ENCODE assay signal across 8 cellular contexts in the genomic region with DNA sequence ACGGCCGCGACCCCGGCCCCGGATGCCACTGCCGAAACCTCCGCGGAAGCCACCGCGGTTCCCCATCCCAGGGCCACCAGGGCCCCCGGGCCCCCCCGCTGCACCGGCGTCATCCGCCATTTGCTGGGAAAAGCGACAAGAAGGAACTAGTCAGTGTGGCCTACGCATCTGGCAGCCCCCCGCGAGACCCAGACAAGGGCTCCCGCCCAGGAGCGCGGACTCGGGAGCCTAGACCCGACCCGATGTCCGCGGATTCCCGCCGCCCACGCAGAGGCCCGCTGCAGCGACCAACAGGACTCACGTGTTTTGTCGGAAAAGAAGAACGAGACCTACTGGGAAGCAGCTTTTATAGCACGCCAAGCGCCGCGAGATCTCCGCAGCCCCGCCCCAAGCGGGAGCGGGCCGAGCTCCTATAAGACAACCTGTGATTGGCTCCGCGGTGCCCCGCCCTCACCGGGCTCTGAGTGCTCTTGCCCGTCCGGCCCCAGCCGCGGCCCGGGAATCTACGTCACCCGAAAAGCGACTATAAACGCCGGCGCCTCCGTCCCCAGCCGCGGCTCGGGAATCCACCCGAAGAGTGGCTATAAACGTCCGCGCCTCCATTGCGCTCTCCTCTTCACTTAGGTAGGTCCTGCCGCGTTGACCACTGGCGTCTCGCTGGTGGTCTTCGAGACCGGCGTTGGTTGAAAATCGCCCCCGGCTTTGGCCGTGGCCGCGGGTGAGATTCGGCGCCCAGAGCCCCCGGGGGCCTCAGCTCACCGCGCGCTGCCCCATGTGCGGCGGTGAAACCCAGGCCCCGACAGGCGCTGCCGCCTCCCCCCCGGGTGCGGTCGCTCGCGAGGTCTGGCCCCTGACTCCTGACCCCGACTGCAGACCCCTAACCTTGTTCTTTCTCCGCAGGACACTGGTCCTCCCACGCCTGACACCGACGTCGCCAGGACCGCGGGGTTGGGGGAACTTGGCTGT. TPM values are rescaled to one million over a fixed set of nuclear protein-coding genes. Genes with fewer than 3 reads are reported as not detected.
DNase-seq lines count a peak whose midpoint lies in the region; ATAC-seq and TF ChIP-seq lines count a peak whose summit lies in the region.

Gene RPS2 (minus strand): TSS at position 321 of the 966 bp plus-strand sequence. CDS start 201 bp downstream, at position 120.

- no peaks in the 10 kb centered on the region for H3K9me3 ChIP-seq in mucosa of descending colon

- ATAC-seq in GM21529 (IDR thresholded peaks at IDR 0.05; ENCODE audit: unreplicated experiment) = peak; percentile 77
- ATAC-seq in mucosa of descending colon = peak; percentile 96

- TF ChIP-seq RAD21 in Ishikawa (IDR thresholded peaks at IDR 0.05; ENCODE audit: low read depth) = no peak

- H3K4me1 ChIP-seq in mucosa of descending colon (ENCODE audit: low read depth) = peaks cover 23% of the 10 kb centered on the region

- no peak for TF ChIP-seq CTCF in mucosa of descending colon (IDR thresholded peaks at IDR 0.05)

- TF ChIP-seq EP300 in Ishikawa (IDR thresholded peaks at IDR 0.05; ENCODE audit: borderline replicate concordance) = no peak

- H3K4me3 ChIP-seq in mucosa of descending colon = peak within 1 kb of the TSS; percentile 80

- DNase-seq in DMS 273 (lab: John Stamatoyannopoulos, UW; ENCODE audit: unreplicated experiment) (peak; percentile 99), OCI-M2 (lab: John Stamatoyannopoulos, UW; ENCODE audit: unreplicated experiment) (peak; percentile 91), activated T-cell treated with anti-CD3 and anti-CD28 coated beads for 4 hours (peak; percentile 95), epidermal melanocyte (ENCODE audit: insufficient read length, low spot score) (peak; percentile 100), mucosa of descending colon (peak; percentile 98 to 100 (median 99))
- DNase-seq in stimulated activated CD8-positive, alpha-beta memory T cell treated with anti-CD3 and anti-CD28 coated beads, Interleukin-4, amount 100 ng/mL, for 24 hours (ENCODE audit: low read depth) = peak; percentile 96

- peaks cover 2% of the 10 kb centered on the region for H3K36me3 ChIP-seq in mucosa of descending colon (ENCODE audit: low read depth)

- intact Hi-C loops in mucosa of descending colon (cut with DNase I, micrococcal nuclease) = no loop called here

TF ChIP-seq in Ishikawa, 13 proteins besides CTCF, POLR2A, EP300 and RAD21:
- TF ChIP-seq TEAD4 (IDR thresholded peaks at IDR 0.05) (no peak), NFIC (IDR thresholded peaks at IDR 0.05) (no peak), TCF12 (IDR thresholded peaks at IDR 0.05; ENCODE audit: low read depth) (peak; percentile 10; the same call in 1 of the 2 replicates), EGR1 (IDR thresholded peaks at IDR 0.05) (peak; percentile 98), ZBTB7A (IDR thresholded peaks at IDR 0.05; ENCODE audit: low read depth) (no peak), FOXM1 (IDR thresholded peaks at IDR 0.05; ENCODE audit: borderline replicate concordance, low read depth) (no peak), USF1 (IDR thresholded peaks at IDR 0.05) (peak; percentile 42; the same call in 1 of the 2 replicates), REST (IDR thresholded peaks at IDR 0.05; ENCODE audit: low read depth) (no peak), CREB1 (IDR thresholded peaks at IDR 0.05; ENCODE audit: low read depth) (peak; percentile 90), YY1 (IDR thresholded peaks at IDR 0.05; ENCODE audit: low read depth) (peak; percentile 73; the same call in 1 of the 2 replicates), TAF1 (IDR thresholded peaks at IDR 0.05; ENCODE audit: low read depth) (peak; percentile 98), CEBPB (IDR thresholded peaks at IDR 0.05) (no peak)
- TF ChIP-seq, protein P1, sequence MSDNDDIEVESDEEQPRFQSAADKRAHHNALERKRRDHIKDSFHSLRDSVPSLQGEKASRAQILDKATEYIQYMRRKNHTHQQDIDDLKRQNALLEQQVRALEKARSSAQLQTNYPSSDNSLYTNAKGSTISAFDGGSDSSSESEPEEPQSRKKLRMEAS (IDR thresholded peaks at IDR 0.05) = peak; percentile 97

RNA-seq across cellular contexts. Expression of gene RPS2, which starts in this region (rescaled TPM):
- total RNA-seq in mucosa of descending colon = 1,000 to 10,000 TPM; 1,284 to 2,138 (median 1,849) TPM

Comparison
In these comparisons a context has a peak if more than half of its experiments do, and no peak if none do; other contexts are left out.
1. Peak in every context shown above with its lines: DNase-seq, ATAC-seq and H3K4me3 ChIP-seq.